ENCODE assay signal across 27 cellular contexts in the genomic region with DNA sequence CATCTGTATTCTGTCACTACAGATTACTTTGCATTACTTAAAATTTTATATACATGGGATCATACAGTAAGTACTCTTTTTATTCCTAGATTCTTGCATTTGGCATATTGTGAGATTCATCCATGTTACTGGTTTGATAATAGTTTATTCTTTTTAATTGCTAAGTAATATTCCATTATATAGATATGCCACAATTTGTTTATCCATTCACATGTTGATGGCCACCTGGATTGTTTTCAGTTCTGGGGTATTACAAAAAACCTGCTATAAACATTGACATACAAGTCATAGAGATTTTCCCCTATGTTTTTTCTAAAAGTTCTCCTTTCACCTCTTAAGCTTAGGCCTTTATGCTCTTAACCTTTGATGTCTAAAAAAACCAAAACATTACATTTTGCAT.
"Had no signal": no experiment of that assay in that cellular context is flagged by ENCODE, and none has a peak within 500 bp of the region (broad histone marks: within the 10 kb centered on the region; RNA-seq: fewer than 3 reads in every experiment).

No MANE protein-coding gene starts in this region.

- H3K36me3 ChIP-seq: colonic mucosa had no signal

- DNase-seq: colonic mucosa; cortex of kidney; effector CD8-positive, alpha-beta T cell; effector memory CD8-positive, alpha-beta T cell; endodermal cell; erythroblast; esophagus squamous epithelium; foreskin fibroblast; foreskin melanocyte; gastrocnemius medialis; glutamatergic neuron; head of caudate nucleus; heart right ventricle; hippocampal formation; left cardiac atrium; left lung; left ventricle myocardium superior; lower lobe of right lung; mesenchymal stem cell; mucosa of descending colon; naive B cell had no signal

- H3K9me3 ChIP-seq: colonic mucosa, esophagus squamous epithelium, gastrocnemius medialis, mucosa of descending colon had no signal

- FAIRE-seq: islet of Langerhans, keratinocyte had no signal

- H3K4me1 ChIP-seq: colonic mucosa, gastrocnemius medialis, left lung, lower lobe of right lung had no signal

- H3K4me3 ChIP-seq: colonic mucosa, esophagus squamous epithelium, gastrocnemius medialis, heart right ventricle, left lung, lower lobe of right lung, mucosa of descending colon had no signal

- H3K27ac Mint-ChIP-seq: dendritic cell treated with granulocyte-macrophage colony-stimulating factor and Interleukin-4, amounts not matched to agents 40 ng/mL and 50 ng/mL, for 4 days; effector memory CD8-positive, alpha-beta T cell; endodermal cell; mesothelial cell of epicardium had no signal

- H3K27ac ChIP-seq: colonic mucosa, epithelial cell of prostate, esophagus squamous epithelium, gastrocnemius medialis, heart right ventricle, left lung, lower lobe of right lung had no signal

- H3K27me3 ChIP-seq: colonic mucosa, esophagus squamous epithelium, gastrocnemius medialis, heart right ventricle, left lung had no signal

- ATAC-seq: effector memory CD8-positive, alpha-beta T cell; esophagus mucosa; gastrocnemius medialis; heart right ventricle; left cardiac atrium; left lung; left ventricle myocardium superior; lower lobe of right lung; mucosa of descending colon had no signal

- H3K9me3 Mint-ChIP-seq: dendritic cell treated with granulocyte-macrophage colony-stimulating factor and Interleukin-4, amounts not matched to agents 40 ng/mL and 50 ng/mL, for 4 days; effector memory CD8-positive, alpha-beta T cell had no signal

- H3K4me3 Mint-ChIP-seq: dendritic cell treated with granulocyte-macrophage colony-stimulating factor and Interleukin-4, amounts not matched to agents 40 ng/mL and 50 ng/mL, for 4 days; effector memory CD8-positive, alpha-beta T cell; endodermal cell; mesothelial cell of epicardium; naive B cell had no signal

- H3K27me3 Mint-ChIP-seq: dendritic cell treated with granulocyte-macrophage colony-stimulating factor and Interleukin-4, amounts not matched to agents 40 ng/mL and 50 ng/mL, for 4 days; effector memory CD8-positive, alpha-beta T cell; naive B cell had no signal

- H3K4me1 Mint-ChIP-seq: endodermal cell, mesothelial cell of epicardium had no signal
